9 cellular contexts compared by ENCODE assay signal in the genomic region with DNA sequence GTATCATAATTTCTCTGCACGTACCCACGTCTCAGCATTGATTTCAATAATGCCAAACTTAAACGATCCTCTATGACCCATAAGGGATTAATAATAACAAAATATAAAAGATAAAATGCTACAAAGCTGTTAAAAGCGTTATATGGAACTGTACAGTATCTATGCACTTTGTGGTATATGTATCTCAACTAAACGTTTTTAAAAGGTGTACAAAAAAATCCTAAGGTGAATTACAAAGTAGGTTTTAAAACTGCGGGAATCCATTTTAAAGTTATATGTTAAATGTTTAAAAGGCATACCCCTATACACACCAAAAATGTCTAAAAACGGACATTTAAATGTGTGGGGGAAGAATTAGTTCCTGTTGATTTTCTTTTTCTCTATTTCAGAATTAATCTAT. TPM values are rescaled to one million over a fixed set of nuclear protein-coding genes. Genes with fewer than 3 reads are reported as not detected.
A peak's percentile ranks its signal among the peaks of the same experiment; 100 is the strongest.
DNase-seq lines count a peak whose midpoint lies in the region; ATAC-seq and TF ChIP-seq lines count a peak whose summit lies in the region.
"Had no signal": no experiment of that assay in that cellular context is flagged by ENCODE, and none has a peak within 500 bp of the region (broad histone marks: within the 10 kb centered on the region; RNA-seq: fewer than 3 reads in every experiment).

No MANE protein-coding gene starts in this region.

- H3K4me1 Mint-ChIP-seq in activated CD4-positive, alpha-beta T cell treated with anti-CD3 and anti-CD28 coated beads, Interleukin-2, amount 10 ng/mL, durations not matched to agents 24 days and 14 days = peaks cover 16% of the 10 kb centered on the region
- peaks cover 15% of the 10 kb centered on the region for H3K4me1 Mint-ChIP-seq in activated T-helper 2 cell treated with anti-CD3 and anti-CD28 coated beads, Interferon-gamma antibody, Interleukin-2, Interleukin-4, amounts not matched to agents 10 μg/mL and 5 μg/mL and 100 μg/mL, durations not matched to agents 14 hours and 24 hours and 36 hours (ENCODE audit: low read depth)

- H3K36me3 Mint-ChIP-seq in activated CD4-positive, alpha-beta T cell treated with anti-CD3 and anti-CD28 coated beads, Interleukin-2, amount 10 ng/mL, durations not matched to agents 24 days and 14 days (ENCODE audit: low read depth) = peaks cover 36% of the 10 kb centered on the region
- H3K36me3 Mint-ChIP-seq in activated T-helper 2 cell treated with anti-CD3 and anti-CD28 coated beads, Interferon-gamma antibody, Interleukin-2, Interleukin-4, amounts not matched to agents 10 μg/mL and 5 μg/mL and 100 μg/mL, durations not matched to agents 14 hours and 24 hours and 36 hours (ENCODE audit: low read depth) = peaks cover 41% of the 10 kb centered on the region

- ATAC-seq in omental fat pad (ENCODE audit: low FRiP score) = no peak

- H3K4me3 ChIP-seq in kidney epithelial cell (ENCODE audit: low read depth, low read length) = peak overlapping the region; percentile 78
- H3K4me3 ChIP-seq in thymus (ENCODE audit: low read length) = peak overlapping the region; percentile 66

- WGBS in thymus = 64% methylated on average over 7 of the region's 7 CpGs

- no peaks in the 10 kb centered on the region for H3K27me3 Mint-ChIP-seq in activated CD4-positive, alpha-beta T cell treated with anti-CD3 and anti-CD28 coated beads, Interleukin-2, amount 10 ng/mL, durations not matched to agents 24 days and 14 days
- no peaks in the 10 kb centered on the region for H3K27me3 Mint-ChIP-seq in activated T-helper 2 cell treated with anti-CD3 and anti-CD28 coated beads, Interferon-gamma antibody, Interleukin-2, Interleukin-4, amounts not matched to agents 10 μg/mL and 5 μg/mL and 100 μg/mL, durations not matched to agents 14 hours and 24 hours and 36 hours (ENCODE audit: low read depth)

- no peaks in the 10 kb centered on the region for H3K4me1 ChIP-seq in thymus (ENCODE audit: control insufficient read depth, insufficient read depth, low read length)

- TF ChIP-seq CTCF in kidney epithelial cell (IDR thresholded peaks at IDR 0.05; ENCODE audit: insufficient read depth, low read length, poor library complexity, severe bottlenecking) = no peak
- TF ChIP-seq CTCF in omental fat pad (IDR thresholded peaks at IDR 0.05) = no peak

- H3K27ac Mint-ChIP-seq in activated CD4-positive, alpha-beta T cell treated with anti-CD3 and anti-CD28 coated beads, Interleukin-2, amount 10 ng/mL, durations not matched to agents 24 days and 14 days = no peak overlapping the region
- no peak overlapping the region for H3K27ac Mint-ChIP-seq in activated T-helper 2 cell treated with anti-CD3 and anti-CD28 coated beads, Interferon-gamma antibody, Interleukin-2, Interleukin-4, amounts not matched to agents 10 μg/mL and 5 μg/mL and 100 μg/mL, durations not matched to agents 14 hours and 24 hours and 36 hours

- H3K36me3 ChIP-seq in kidney epithelial cell (ENCODE audit: control insufficient read depth, insufficient read depth, low read length) = no peaks in the 10 kb centered on the region
- H3K36me3 ChIP-seq in thymus (ENCODE audit: control insufficient read depth, insufficient read depth) = no peaks in the 10 kb centered on the region

- no peaks in the 10 kb centered on the region for H3K9me3 ChIP-seq in thymus (ENCODE audit: control insufficient read depth)

- H3K4me3 Mint-ChIP-seq in activated CD4-positive, alpha-beta T cell treated with anti-CD3 and anti-CD28 coated beads, Interleukin-2, amount 10 ng/mL, durations not matched to agents 24 days and 14 days = peak overlapping the region; percentile 100
- peak overlapping the region; percentile 39 for H3K4me3 Mint-ChIP-seq in activated T-helper 2 cell treated with anti-CD3 and anti-CD28 coated beads, Interferon-gamma antibody, Interleukin-2, Interleukin-4, amounts not matched to agents 10 μg/mL and 5 μg/mL and 100 μg/mL, durations not matched to agents 14 hours and 24 hours and 36 hours (ENCODE audit: low read depth)

- no peak overlapping the region for H3K27ac ChIP-seq in thymus (ENCODE audit: low read depth)

- intact Hi-C loops in activated CD4-positive, alpha-beta T cell treated with anti-CD3 and anti-CD28 coated beads, Interleukin-2, amount 10 ng/mL, durations not matched to agents 24 days and 14 days (cut with micrococcal nuclease) = no loop called here
- intact Hi-C loops in activated T-helper 2 cell treated with anti-CD3 and anti-CD28 coated beads, Interferon-gamma antibody, Interleukin-2, Interleukin-4, amounts not matched to agents 10 μg/mL and 5 μg/mL and 100 μg/mL, durations not matched to agents 14 hours and 24 hours and 36 hours (cut with micrococcal nuclease) = no loop called here

- H3K9me3 Mint-ChIP-seq in activated CD4-positive, alpha-beta T cell treated with anti-CD3 and anti-CD28 coated beads, Interleukin-2, amount 10 ng/mL, durations not matched to agents 24 days and 14 days = peaks cover 4% of the 10 kb centered on the region
- H3K9me3 Mint-ChIP-seq in activated T-helper 2 cell treated with anti-CD3 and anti-CD28 coated beads, Interferon-gamma antibody, Interleukin-2, Interleukin-4, amounts not matched to agents 10 μg/mL and 5 μg/mL and 100 μg/mL, durations not matched to agents 14 hours and 24 hours and 36 hours = peaks cover 4% of the 10 kb centered on the region

- H3K27me3 ChIP-seq in kidney epithelial cell (ENCODE audit: control insufficient read depth, insufficient read depth, low read length) = no peaks in the 10 kb centered on the region
- H3K27me3 ChIP-seq in thymus (ENCODE audit: control insufficient read depth, insufficient read depth) = no peaks in the 10 kb centered on the region

- no peak for DNase-seq in activated CD4-positive, alpha-beta T cell treated with anti-CD3 and anti-CD28 coated beads, Interleukin-2, amount 10 ng/mL, durations not matched to agents 24 days and 14 days
- no peak for DNase-seq in activated CD4-positive, alpha-beta T cell treated with anti-CD3 and anti-CD28 coated beads for 48 hours
- DNase-seq in activated T-helper 2 cell treated with anti-CD3 and anti-CD28 coated beads, Interferon-gamma antibody, Interleukin-2, Interleukin-4, amounts not matched to agents 10 μg/mL and 5 μg/mL and 100 μg/mL, durations not matched to agents 14 hours and 24 hours and 36 hours (ENCODE audit: low spot score) = no peak
- DNase-seq in kidney epithelial cell (ENCODE audit: low read depth) = no peak
- no peak for DNase-seq in DMS53 treated with DMSO at 0.1 percent for 48 hours (lab: John Stamatoyannopoulos, UW; ENCODE audit: unreplicated experiment)
- no peak for DNase-seq in omental fat pad (ENCODE audit: low spot score)
- DNase-seq in NCI-H1105 treated with DMSO at 0.1 percent for 48 hours (lab: John Stamatoyannopoulos, UW) = no peak

RNA-seq across cellular contexts. Expression of a gene that starts 0.9 kb away (rescaled TPM):
- 5.6 and 5.7 TPM in 2 replicates for total RNA-seq in activated CD4-positive, alpha-beta T cell treated with anti-CD3 and anti-CD28 coated beads, Interleukin-2, amount 10 ng/mL, durations not matched to agents 24 days and 14 days
- 5.9 and 6.0 TPM in 2 replicates for total RNA-seq in activated T-helper 2 cell treated with anti-CD3 and anti-CD28 coated beads, Interferon-gamma antibody, Interleukin-2, Interleukin-4, amounts not matched to agents 10 μg/mL and 5 μg/mL and 100 μg/mL, durations not matched to agents 14 hours and 24 hours and 36 hours
- total RNA-seq in kidney epithelial cell (3.3 and 3.6 TPM in 2 replicates), omental fat pad (1 to 10 TPM; 2.5 to 7.6 (median 3.5) TPM)
- 13.7 TPM for polyA plus RNA-seq in thymus

RNA-seq across cellular contexts. Expression of a gene that starts 3.9 kb away (rescaled TPM):
- not detected in 2 replicates for total RNA-seq in activated CD4-positive, alpha-beta T cell treated with anti-CD3 and anti-CD28 coated beads, Interleukin-2, amount 10 ng/mL, durations not matched to agents 24 days and 14 days
- total RNA-seq in activated T-helper 2 cell treated with anti-CD3 and anti-CD28 coated beads, Interferon-gamma antibody, Interleukin-2, Interleukin-4, amounts not matched to agents 10 μg/mL and 5 μg/mL and 100 μg/mL, durations not matched to agents 14 hours and 24 hours and 36 hours = not detected in 2 replicates
- total RNA-seq in kidney epithelial cell = not detected in 2 replicates
- 0.71 TPM for polyA plus RNA-seq in thymus
- not detected for total RNA-seq in omental fat pad
- total RNA-seq: glomerular endothelial cell had no signal
